8 cellular contexts compared by ENCODE assay signal in genomic region chr17:28041068-28041843, GRCh38. TPM values are rescaled to one million over a fixed set of nuclear protein-coding genes. Genes with fewer than 3 reads are reported as not detected.
A peak's percentile ranks its signal among the peaks of the same experiment; 100 is the strongest.
DNase-seq lines count a peak whose midpoint lies in the region; ATAC-seq and TF ChIP-seq lines count a peak whose summit lies in the region.

No MANE protein-coding gene starts in this region.

- DNase-seq in NCI-H1694 (lab: John Stamatoyannopoulos, UW) (peak; percentile 100), left ventricle myocardium inferior (peak; percentile 100), progenitor cell of endocrine pancreas (ENCODE audit: low spot score, unreplicated experiment) (peak; percentile 99), ureter (ENCODE audit: low spot score) (peak; percentile 100)

- intact Hi-C loops in left ventricle myocardium inferior (cut with micrococcal nuclease), result no loop called here

- H3K27ac Mint-ChIP-seq in T-helper 1 cell treated with Interleukin-12 subunit alpha and Interleukin-12 subunit beta and Interleukin-4 antibody, amounts not matched to agents 30 μg/mL and 1 μg/mL, for 36 hours, result peak overlapping the region; percentile 85
- peak overlapping the region; percentile 44 for H3K27ac Mint-ChIP-seq in progenitor cell of endocrine pancreas

- peak overlapping the region; percentile 82 for H3K4me3 Mint-ChIP-seq in T-helper 1 cell treated with Interleukin-12 subunit alpha and Interleukin-12 subunit beta and Interleukin-4 antibody, amounts not matched to agents 30 μg/mL and 1 μg/mL, for 36 hours
- H3K4me3 Mint-ChIP-seq in progenitor cell of endocrine pancreas (ENCODE audit: low read depth), result peak overlapping the region; percentile 71

- TF ChIP-seq CTCF in left ventricle myocardium inferior (IDR thresholded peaks at IDR 0.05; ENCODE audit: borderline replicate concordance), result no peak
- TF ChIP-seq CTCF in progenitor cell of endocrine pancreas (IDR thresholded peaks at IDR 0.05; ENCODE audit: unreplicated experiment), result no peak

- H3K4me1 ChIP-seq in left ventricle myocardium inferior, result peaks cover 50% of the 10 kb centered on the region

- H3K9me3 Mint-ChIP-seq in T-helper 1 cell treated with Interleukin-12 subunit alpha and Interleukin-12 subunit beta and Interleukin-4 antibody, amounts not matched to agents 30 μg/mL and 1 μg/mL, for 36 hours, result no peaks in the 10 kb centered on the region
- peaks cover 4% of the 10 kb centered on the region for H3K9me3 Mint-ChIP-seq in progenitor cell of endocrine pancreas (ENCODE audit: low read depth)

- ATAC-seq in GM18498 (IDR thresholded peaks at IDR 0.05; ENCODE audit: unreplicated experiment) (peak; percentile 91), HG02885 (IDR thresholded peaks at IDR 0.05; ENCODE audit: poor library complexity, unreplicated experiment) (peak; percentile 91)

- H3K4me1 Mint-ChIP-seq in T-helper 1 cell treated with Interleukin-12 subunit alpha and Interleukin-12 subunit beta and Interleukin-4 antibody, amounts not matched to agents 30 μg/mL and 1 μg/mL, for 36 hours (ENCODE audit: low read depth), result peaks cover 42% of the 10 kb centered on the region
- H3K4me1 Mint-ChIP-seq in progenitor cell of endocrine pancreas (ENCODE audit: low read depth), result peaks cover 34% of the 10 kb centered on the region

- H3K9me3 ChIP-seq in left ventricle myocardium inferior (replicated peaks), result no peaks in the 10 kb centered on the region

- no peaks in the 10 kb centered on the region for H3K27me3 ChIP-seq in left ventricle myocardium inferior (ENCODE audit: low read depth)

- H3K27ac ChIP-seq in angular gyrus (ENCODE audit: low read depth, low read length) (peak overlapping the region; percentile 56), left ventricle myocardium inferior (replicated peaks) (peak overlapping the region; percentile 96)

- H3K4me3 ChIP-seq in left ventricle myocardium inferior, result peak overlapping the region; percentile 96

- H3K36me3 Mint-ChIP-seq in T-helper 1 cell treated with Interleukin-12 subunit alpha and Interleukin-12 subunit beta and Interleukin-4 antibody, amounts not matched to agents 30 μg/mL and 1 μg/mL, for 36 hours (ENCODE audit: low read depth), result peaks cover 15% of the 10 kb centered on the region
- H3K36me3 Mint-ChIP-seq in progenitor cell of endocrine pancreas (ENCODE audit: insufficient read depth), result peaks cover 5% of the 10 kb centered on the region

- H3K27me3 Mint-ChIP-seq in T-helper 1 cell treated with Interleukin-12 subunit alpha and Interleukin-12 subunit beta and Interleukin-4 antibody, amounts not matched to agents 30 μg/mL and 1 μg/mL, for 36 hours (ENCODE audit: low read depth), result peaks cover 5% of the 10 kb centered on the region
- H3K27me3 Mint-ChIP-seq in progenitor cell of endocrine pancreas, result no peaks in the 10 kb centered on the region

- H3K36me3 ChIP-seq in left ventricle myocardium inferior, result no peaks in the 10 kb centered on the region

RNA-seq across cellular contexts. Expression of gene NLK, which starts 1.2 kb away (rescaled TPM):
- total RNA-seq in left ventricle myocardium inferior (26.3 TPM), progenitor cell of endocrine pancreas (37.8 and 38.9 TPM in 2 replicates), ureter (36.0 TPM)

Comparison
In these comparisons a context has a peak if more than half of its experiments do, and no peak if none do; other contexts are left out.
1. Peak in every context shown above with its lines: DNase-seq, ATAC-seq, H3K4me3 ChIP-seq and H3K27ac ChIP-seq.